Comparison of ENCODE assay signal across 1 cellular context in the genomic region with DNA sequence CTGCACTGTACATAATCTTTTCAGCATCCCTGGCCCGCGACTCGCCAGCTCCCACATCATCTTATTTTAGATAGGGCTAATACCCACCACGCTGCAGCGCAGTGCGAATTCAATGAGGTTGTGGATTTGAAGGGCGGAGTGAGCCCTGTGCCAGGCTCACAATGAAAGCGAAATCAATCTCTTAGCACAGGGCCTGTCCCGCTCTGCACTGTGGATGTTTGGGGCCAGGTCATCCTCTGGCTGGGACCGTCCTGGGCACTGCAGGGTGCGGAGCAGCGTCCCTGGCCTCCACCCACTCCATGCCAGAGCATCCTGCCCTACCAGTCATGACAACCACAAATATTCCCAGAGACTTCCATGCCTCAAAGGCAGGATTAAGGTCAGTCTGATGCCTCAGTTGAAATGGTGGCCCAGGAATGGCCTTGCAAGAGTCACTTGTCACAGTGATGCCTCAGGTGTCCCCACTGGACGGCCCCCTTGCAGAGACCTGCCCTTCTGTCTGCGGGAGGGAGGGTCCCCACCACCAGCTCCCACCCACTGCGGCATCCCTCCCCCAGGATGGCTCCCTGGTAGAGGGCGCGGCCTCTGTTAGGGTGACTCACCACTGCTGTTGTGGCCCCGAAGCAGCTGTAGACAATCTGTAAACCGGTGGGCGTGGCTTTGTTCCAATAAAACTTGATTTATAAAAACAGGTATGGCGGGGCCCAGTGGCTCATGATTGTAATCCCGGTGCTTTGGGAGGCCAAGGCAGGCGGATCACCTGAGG.
TF ChIP-seq lines count a peak whose summit lies in the region.

No MANE protein-coding gene starts in this region.

TF ChIP-seq in K562, 482 proteins besides CTCF, POLR2A, EP300 and RAD21 (continues in another document):
- TF ChIP-seq CUX1 (CRISPR knock-in tag; IDR thresholded peaks at IDR 0.05) (no peak), HNRNPL (IDR thresholded peaks at IDR 0.05; ENCODE audit: low read depth, low read length) (no peak), RBM25 (IDR thresholded peaks at IDR 0.05; ENCODE audit: low read depth, low read length, severe bottlenecking) (no peak), HDAC1 (IDR thresholded peaks at IDR 0.05) (no peak), SIN3A (IDR thresholded peaks at IDR 0.05; ENCODE audit: borderline replicate concordance in 2 of 2, control insufficient read depth in 1 of 2, low read depth in 2 of 2, low read length in 2 of 2) (peak in 1 of 2 experiments; percentile 47; a peak in 1 of 4 replicates), PHB2 (IDR thresholded peaks at IDR 0.05; ENCODE audit: low read depth) (no peak), SMARCA4 (IDR thresholded peaks at IDR 0.05) (peak; percentile 33; the same call in 1 of the 2 replicates), FOXK2 (conservative IDR thresholded peaks at IDR 0.05 in 1 of 2, IDR thresholded peaks at IDR 0.05 in 1 of 2; ENCODE audit: low read depth in 2 of 2) (0 out of 4 replicates have a peak, but pooled peaks of 1 of the 2 experiments have one; percentile 34), SRSF3 (IDR thresholded peaks at IDR 0.05; ENCODE audit: insufficient read depth, low read length) (no peak), ZBTB8A (IDR thresholded peaks at IDR 0.05; ENCODE audit: partially characterized antibody) (no peak), EGR1 (conservative IDR thresholded peaks at IDR 0.05) (peak; percentile 28), ATF3 (IDR thresholded peaks at IDR 0.05) (peak; percentile 92), ATF3 (CRISPR knock-in tag; conservative IDR thresholded peaks at IDR 0.05) (peak; percentile 70; the same call in 1 of the 2 replicates), ATF7 (IDR thresholded peaks at IDR 0.05) (no peak), KDM1A (IDR thresholded peaks at IDR 0.05) (peak in 1 of 2 experiments; percentile 43; a peak in 2 of 4 replicates), JUND (IDR thresholded peaks at IDR 0.05; ENCODE audit: borderline replicate concordance, low read depth, low read length) (peak; percentile 93), JUND (tag; IDR thresholded peaks at IDR 0.05; ENCODE audit: borderline replicate concordance, low read depth, low read length) (peak; percentile 78; the same call in 1 of the 3 replicates), XRCC4 (IDR thresholded peaks at IDR 0.05; ENCODE audit: extremely low read depth, insufficient read depth, insufficient read length) (no peak), FOSL1 (tag; conservative IDR thresholded peaks at IDR 0.05) (peak; percentile 87), ZBTB7A (IDR thresholded peaks at IDR 0.05; ENCODE audit: borderline replicate concordance, control insufficient read depth, low read depth, low read length) (peak; percentile 86; the same call in 1 of the 2 replicates), ZNF655 (CRISPR knock-in tag; IDR thresholded peaks at IDR 0.05) (no peak), FOS (IDR thresholded peaks at IDR 0.05; ENCODE audit: extremely low read depth, insufficient read length) (peak; percentile 32), PPARD (CRISPR knock-in tag; IDR thresholded peaks at IDR 0.05) (no peak), ARID1B (IDR thresholded peaks at IDR 0.05) (0 out of 2 replicates have a peak, but pooled peaks have one; percentile 42), ARID4B (CRISPR knock-in tag; IDR thresholded peaks at IDR 0.05) (0 out of 2 replicates have a peak, but pooled peaks have one; percentile 44), DPF2 (IDR thresholded peaks at IDR 0.05) (peak; percentile 50; the same call in 1 of the 2 replicates), HDAC8 (tag; IDR thresholded peaks at IDR 0.05) (no peak), TFAP4 (CRISPR knock-in tag; IDR thresholded peaks at IDR 0.05; ENCODE audit: borderline replicate concordance) (peak; percentile 96), ZNF133 (CRISPR knock-in tag; IDR thresholded peaks at IDR 0.05) (no peak), DACH1 (IDR thresholded peaks at IDR 0.05; ENCODE audit: partially characterized antibody) (peak; percentile 36), POLR2G (IDR thresholded peaks at IDR 0.05; ENCODE audit: low read depth, low read length) (0 out of 2 replicates have a peak, but pooled peaks have one; percentile 8), RBFOX2 (IDR thresholded peaks at IDR 0.05; ENCODE audit: low read depth, low read length) (peak; percentile 18; the same call in 1 of the 2 replicates)
- TF ChIP-seq, protein P1, sequence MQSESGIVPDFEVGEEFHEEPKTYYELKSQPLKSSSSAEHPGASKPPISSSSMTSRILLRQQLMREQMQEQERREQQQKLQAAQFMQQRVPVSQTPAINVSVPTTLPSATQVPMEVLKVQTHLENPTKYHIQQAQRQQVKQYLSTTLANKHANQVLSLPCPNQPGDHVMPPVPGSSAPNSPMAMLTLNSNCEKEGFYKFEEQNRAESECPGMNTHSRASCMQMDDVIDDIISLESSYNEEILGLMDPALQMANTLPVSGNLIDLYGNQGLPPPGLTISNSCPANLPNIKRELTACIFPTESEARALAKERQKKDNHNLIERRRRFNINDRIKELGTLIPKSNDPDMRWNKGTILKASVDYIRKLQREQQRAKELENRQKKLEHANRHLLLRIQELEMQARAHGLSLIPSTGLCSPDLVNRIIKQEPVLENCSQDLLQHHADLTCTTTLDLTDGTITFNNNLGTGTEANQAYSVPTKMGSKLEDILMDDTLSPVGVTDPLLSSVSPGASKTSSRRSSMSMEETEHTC (IDR thresholded peaks at IDR 0.05) = no peak
